Comparison of ENCODE assay signal across 8 cellular contexts in the genomic region with DNA sequence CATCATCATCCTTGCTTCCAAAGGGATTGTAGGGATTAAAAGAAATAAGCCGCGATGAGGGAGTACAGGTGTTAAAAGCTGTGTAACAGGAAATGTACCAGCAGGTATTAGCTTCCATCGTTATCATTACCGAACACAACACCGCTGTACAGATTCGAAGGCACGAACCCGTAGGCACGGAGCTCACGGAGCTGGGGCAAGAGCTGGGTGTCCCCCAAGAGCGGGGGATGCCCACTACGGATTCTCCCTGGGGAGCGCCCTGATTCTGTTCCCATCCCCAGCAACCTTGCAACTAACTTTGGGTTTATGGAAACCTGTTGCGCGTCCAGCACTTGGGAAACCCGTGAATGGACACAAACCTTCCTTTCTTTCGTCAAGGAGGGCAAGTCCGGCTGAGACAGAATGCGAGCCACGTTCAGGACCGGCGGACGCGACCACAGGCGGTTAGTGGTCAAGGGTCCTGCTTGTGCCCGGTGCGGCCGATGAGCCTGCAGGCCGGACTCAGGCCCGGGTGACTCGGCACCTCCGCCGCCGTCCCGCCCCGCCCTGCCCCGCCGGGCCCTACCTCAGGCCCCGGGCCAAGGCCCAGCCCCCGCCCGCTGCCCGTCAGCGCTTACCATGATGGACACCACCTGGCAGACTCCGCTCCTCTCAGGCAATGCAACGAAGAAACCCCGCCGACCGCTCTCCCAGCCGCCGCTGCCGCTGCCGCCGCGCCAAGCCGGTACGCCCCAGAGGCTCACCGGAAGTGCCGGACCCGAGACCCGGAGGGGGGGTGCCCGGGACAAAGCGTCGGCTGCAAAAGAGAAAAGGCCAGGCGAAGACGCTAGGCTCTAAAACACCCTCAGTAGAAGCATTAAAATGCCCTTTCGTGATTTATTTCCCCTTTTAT. TPM values are rescaled to one million over a fixed set of nuclear protein-coding genes. Genes with fewer than 3 reads are reported as not detected.
DNase-seq lines count a peak whose midpoint lies in the region; ATAC-seq and TF ChIP-seq lines count a peak whose summit lies in the region.

A gene with protein sequence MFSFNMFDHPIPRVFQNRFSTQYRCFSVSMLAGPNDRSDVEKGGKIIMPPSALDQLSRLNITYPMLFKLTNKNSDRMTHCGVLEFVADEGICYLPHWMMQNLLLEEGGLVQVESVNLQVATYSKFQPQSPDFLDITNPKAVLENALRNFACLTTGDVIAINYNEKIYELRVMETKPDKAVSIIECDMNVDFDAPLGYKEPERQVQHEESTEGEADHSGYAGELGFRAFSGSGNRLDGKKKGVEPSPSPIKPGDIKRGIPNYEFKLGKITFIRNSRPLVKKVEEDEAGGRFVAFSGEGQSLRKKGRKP (minus strand): TSS at position 728 of the 892 bp plus-strand sequence. CDS start 108 bp downstream, at position 620.

- peak within 1 kb of the TSS; percentile 91 for H3K27ac ChIP-seq in HUES64 (ENCODE audit: low read depth, low read length)

- H3K36me3 ChIP-seq in HUES64 (ENCODE audit: insufficient read depth, low read length), result peaks cover 41% of the 10 kb centered on the region

- no peaks in the 10 kb centered on the region for H3K9me3 ChIP-seq in HUES64 (ENCODE audit: insufficient read depth, low read depth, low read length)

- ATAC-seq in GM21423 (IDR thresholded peaks at IDR 0.05; ENCODE audit: unreplicated experiment), result peak; percentile 41

- peaks cover 2% of the 10 kb centered on the region for H3K36me3 Mint-ChIP-seq in neural crest cell (ENCODE audit: low read depth)

- WGBS in HUES64, result under 1% methylated on average over 66 of the region's 66 CpGs

- peaks cover 16% of the 10 kb centered on the region; the same call in 1 of the 2 replicates for H3K4me1 ChIP-seq in HUES64 (ENCODE audit: insufficient read depth, low read length)

- H3K4me3 Mint-ChIP-seq in neural crest cell, result peak within 1 kb of the TSS; percentile 94

- no peaks in the 10 kb centered on the region for H3K27me3 ChIP-seq in HUES64 (ENCODE audit: insufficient read depth, low read length)

- TF ChIP-seq CTCF in fibroblast of villous mesenchyme (IDR thresholded peaks at IDR 0.05; ENCODE audit: insufficient read depth, low read depth, low read length) (no peak), neural crest cell (conservative IDR thresholded peaks at IDR 0.05) (no peak)

- no peaks in the 10 kb centered on the region for H3K27me3 Mint-ChIP-seq in neural crest cell (ENCODE audit: low read depth)

- H3K9me3 Mint-ChIP-seq in neural crest cell, result no peaks in the 10 kb centered on the region

- peak within 1 kb of the TSS; percentile 93 for H3K9ac ChIP-seq in HUES64 (ENCODE audit: low read depth, low read length)

- H3K4me3 ChIP-seq in HUES64 (ENCODE audit: low read length), result peak within 1 kb of the TSS; percentile 62
- H3K4me3 ChIP-seq in fibroblast of villous mesenchyme (ENCODE audit: low read depth, low read length), result peak within 1 kb of the TSS; percentile 93

- peaks cover 32% of the 10 kb centered on the region for H3K4me1 Mint-ChIP-seq in neural crest cell

- H3K27ac Mint-ChIP-seq in neural crest cell (ENCODE audit: unreplicated experiment), result peak within 1 kb of the TSS; percentile 100

- DNase-seq in DMS 273 treated with DMSO at 0.1 percent for 48 hours (lab: John Stamatoyannopoulos, UW) (peak; percentile 70), SHP77 treated with DMSO at 0.1 percent for 48 hours (lab: John Stamatoyannopoulos, UW) (peak; percentile 83), activated gamma-delta T cell (lab: John Stamatoyannopoulos, UW) (peak; percentile 72), fibroblast of villous mesenchyme (ENCODE audit: low read depth) (peak; percentile 93), neural crest cell (ENCODE audit: low read depth, low spot score) (peak; percentile 65), stromal cell of bone marrow (ENCODE audit: low read depth) (peak; percentile 50)

RNA-seq across cellular contexts. Expression of the gene that starts here (rescaled TPM):
- polyA plus RNA-seq in HUES64 (2013, experiment 1 of 2), result 75.8 TPM
- polyA plus RNA-seq in HUES64 (2013, experiment 2 of 2), result 60.2 TPM
- total RNA-seq in fibroblast of villous mesenchyme, result 44.9 and 67.3 TPM in 2 replicates
- total RNA-seq in neural crest cell, result 69.4 and 71.5 TPM in 2 replicates

Comparison
In these comparisons a context has a peak if more than half of its experiments do, and no peak if none do; other contexts are left out.
1. Peak in every context shown above with its lines: DNase-seq, ATAC-seq, H3K4me3 ChIP-seq and H3K27ac ChIP-seq.